1 cellular context compared by ENCODE assay signal in the genomic region with DNA sequence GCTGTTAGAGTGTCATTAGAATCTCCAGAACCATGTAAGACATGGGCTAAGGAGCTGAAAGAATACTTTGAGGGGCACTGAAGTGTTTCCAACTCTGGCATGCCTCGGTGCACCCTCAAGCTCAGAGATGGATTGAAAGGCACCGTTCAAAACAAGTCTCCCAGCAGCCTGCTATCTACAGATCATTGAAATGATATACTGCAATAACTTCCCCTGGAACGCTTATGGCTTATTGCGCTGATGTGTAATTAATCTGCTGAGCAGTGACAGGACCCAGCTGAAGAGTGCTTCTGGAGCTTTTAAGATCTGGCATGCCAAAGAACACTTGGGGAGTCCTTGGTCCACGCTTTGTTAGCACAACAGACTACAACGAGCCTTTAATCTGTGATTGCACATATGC.
TF ChIP-seq lines count a peak whose summit lies in the region.

No MANE protein-coding gene starts in this region.

TF ChIP-seq in GM23338, 12 proteins besides CTCF, POLR2A, EP300 and RAD21 (continued from another document):
- TF ChIP-seq, protein P1, sequence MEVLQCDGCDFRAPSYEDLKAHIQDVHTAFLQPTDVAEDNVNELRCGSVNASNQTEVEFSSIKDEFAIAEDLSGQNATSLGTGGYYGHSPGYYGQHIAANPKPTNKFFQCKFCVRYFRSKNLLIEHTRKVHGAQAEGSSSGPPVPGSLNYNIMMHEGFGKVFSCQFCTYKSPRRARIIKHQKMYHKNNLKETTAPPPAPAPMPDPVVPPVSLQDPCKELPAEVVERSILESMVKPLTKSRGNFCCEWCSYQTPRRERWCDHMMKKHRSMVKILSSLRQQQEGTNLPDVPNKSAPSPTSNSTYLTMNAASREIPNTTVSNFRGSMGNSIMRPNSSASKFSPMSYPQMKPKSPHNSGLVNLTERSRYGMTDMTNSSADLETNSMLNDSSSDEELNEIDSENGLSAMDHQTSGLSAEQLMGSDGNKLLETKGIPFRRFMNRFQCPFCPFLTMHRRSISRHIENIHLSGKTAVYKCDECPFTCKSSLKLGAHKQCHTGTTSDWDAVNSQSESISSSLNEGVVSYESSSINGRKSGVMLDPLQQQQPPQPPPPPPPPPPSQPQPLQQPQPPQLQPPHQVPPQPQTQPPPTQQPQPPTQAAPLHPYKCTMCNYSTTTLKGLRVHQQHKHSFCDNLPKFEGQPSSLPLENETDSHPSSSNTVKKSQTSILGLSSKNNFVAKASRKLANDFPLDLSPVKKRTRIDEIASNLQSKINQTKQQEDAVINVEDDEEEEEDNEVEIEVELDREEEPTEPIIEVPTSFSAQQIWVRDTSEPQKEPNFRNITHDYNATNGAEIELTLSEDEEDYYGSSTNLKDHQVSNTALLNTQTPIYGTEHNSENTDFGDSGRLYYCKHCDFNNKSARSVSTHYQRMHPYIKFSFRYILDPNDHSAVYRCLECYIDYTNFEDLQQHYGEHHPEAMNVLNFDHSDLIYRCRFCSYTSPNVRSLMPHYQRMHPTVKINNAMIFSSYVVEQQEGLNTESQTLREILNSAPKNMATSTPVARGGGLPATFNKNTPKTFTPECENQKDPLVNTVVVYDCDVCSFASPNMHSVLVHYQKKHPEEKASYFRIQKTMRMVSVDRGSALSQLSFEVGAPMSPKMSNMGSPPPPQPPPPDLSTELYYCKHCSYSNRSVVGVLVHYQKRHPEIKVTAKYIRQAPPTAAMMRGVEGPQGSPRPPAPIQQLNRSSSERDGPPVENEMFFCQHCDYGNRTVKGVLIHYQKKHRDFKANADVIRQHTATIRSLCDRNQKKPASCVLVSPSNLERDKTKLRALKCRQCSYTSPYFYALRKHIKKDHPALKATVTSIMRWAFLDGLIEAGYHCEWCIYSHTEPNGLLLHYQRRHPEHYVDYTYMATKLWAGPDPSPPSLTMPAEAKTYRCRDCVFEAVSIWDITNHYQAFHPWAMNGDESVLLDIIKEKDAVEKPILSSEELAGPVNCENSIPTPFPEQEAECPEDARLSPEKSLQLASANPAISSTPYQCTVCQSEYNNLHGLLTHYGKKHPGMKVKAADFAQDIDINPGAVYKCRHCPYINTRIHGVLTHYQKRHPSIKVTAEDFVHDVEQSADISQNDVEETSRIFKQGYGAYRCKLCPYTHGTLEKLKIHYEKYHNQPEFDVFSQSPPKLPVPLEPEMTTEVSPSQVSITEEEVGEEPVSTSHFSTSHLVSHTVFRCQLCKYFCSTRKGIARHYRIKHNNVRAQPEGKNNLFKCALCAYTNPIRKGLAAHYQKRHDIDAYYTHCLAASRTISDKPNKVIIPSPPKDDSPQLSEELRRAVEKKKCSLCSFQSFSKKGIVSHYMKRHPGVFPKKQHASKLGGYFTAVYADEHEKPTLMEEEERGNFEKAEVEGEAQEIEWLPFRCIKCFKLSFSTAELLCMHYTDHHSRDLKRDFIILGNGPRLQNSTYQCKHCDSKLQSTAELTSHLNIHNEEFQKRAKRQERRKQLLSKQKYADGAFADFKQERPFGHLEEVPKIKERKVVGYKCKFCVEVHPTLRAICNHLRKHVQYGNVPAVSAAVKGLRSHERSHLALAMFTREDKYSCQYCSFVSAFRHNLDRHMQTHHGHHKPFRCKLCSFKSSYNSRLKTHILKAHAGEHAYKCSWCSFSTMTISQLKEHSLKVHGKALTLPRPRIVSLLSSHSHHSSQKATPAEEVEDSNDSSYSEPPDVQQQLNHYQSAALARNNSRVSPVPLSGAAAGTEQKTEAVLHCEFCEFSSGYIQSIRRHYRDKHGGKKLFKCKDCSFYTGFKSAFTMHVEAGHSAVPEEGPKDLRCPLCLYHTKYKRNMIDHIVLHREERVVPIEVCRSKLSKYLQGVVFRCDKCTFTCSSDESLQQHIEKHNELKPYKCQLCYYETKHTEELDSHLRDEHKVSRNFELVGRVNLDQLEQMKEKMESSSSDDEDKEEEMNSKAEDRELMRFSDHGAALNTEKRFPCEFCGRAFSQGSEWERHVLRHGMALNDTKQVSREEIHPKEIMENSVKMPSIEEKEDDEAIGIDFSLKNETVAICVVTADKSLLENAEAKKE (CRISPR knock-in tag; IDR thresholded peaks at IDR 0.05), result no peak
- TF ChIP-seq NANOG (IDR thresholded peaks at IDR 0.05; ENCODE audit: borderline replicate concordance) (no peak), ZNF331 (CRISPR knock-in tag; IDR thresholded peaks at IDR 0.05; ENCODE audit: low read depth) (no peak), EZH2 (IDR thresholded peaks at IDR 0.05; ENCODE audit: low read depth, unreplicated experiment) (no peak), CREB1 (CRISPR knock-in tag; IDR thresholded peaks at IDR 0.05; ENCODE audit: low read depth) (no peak), STAT1 (IDR thresholded peaks at IDR 0.05; ENCODE audit: unreplicated experiment) (no peak), POLR2AphosphoS5 (IDR thresholded peaks at IDR 0.05; ENCODE audit: low read depth) (no peak)
